ENCODE assay signal across 26 cellular contexts in genomic region chr6:146974346-146974745, GRCh38.
"Had no signal": no experiment of that assay in that cellular context is flagged by ENCODE, and none has a peak within 500 bp of the region (broad histone marks: within the 10 kb centered on the region; RNA-seq: fewer than 3 reads in every experiment).

No MANE protein-coding gene starts in this region.

- H3K4me3 ChIP-seq: gastroesophageal sphincter, heart left ventricle, hepatocyte, left lung, neural progenitor cell, right lobe of liver, suprapubic skin, transverse colon, upper lobe of right lung, uterus had no signal

- H2AFZ ChIP-seq: hepatocyte, neural progenitor cell, parathyroid adenoma had no signal

- H3K79me2 ChIP-seq: hepatocyte, parathyroid adenoma had no signal

- H3K36me3 ChIP-seq: gastroesophageal sphincter, heart left ventricle, left lung, neural progenitor cell, right lobe of liver, suprapubic skin, transverse colon, upper lobe of right lung, uterus had no signal

- H3K4me2 ChIP-seq: hepatocyte, neural progenitor cell had no signal

- DNase-seq: cortex of kidney; effector memory CD8-positive, alpha-beta T cell; erythroblast; foreskin keratinocyte; heart left ventricle; kidney; left cardiac atrium; left lung; mesenchymal stem cell; midbrain; naive thymus-derived CD4-positive, alpha-beta T cell; right lobe of liver; small intestine; stimulated activated CD4-positive, alpha-beta T cell treated with anti-CD3 and anti-CD28 coated beads, Interleukin-1b, Interleukin-23, amount 100 ng/mL, for 48 hours; stimulated activated CD4-positive, alpha-beta T cell treated with anti-CD3 and anti-CD28 coated beads, Interleukin-4, amount 100 ng/mL, for 1 hour; stimulated activated CD8-positive, alpha-beta memory T cell treated with anti-CD3 and anti-CD28 coated beads, Interleukin-4, amount 100 ng/mL, for 48 hours; stimulated activated naive CD4-positive, alpha-beta T cell; stimulated activated naive CD8-positive, alpha-beta T cell treated with anti-CD3 and anti-CD28 coated beads, Interleukin-15, amount 100 ng/mL, for 72 hours; transverse colon; upper lobe of right lung; uterus had no signal

- H3K27me3 ChIP-seq: foreskin keratinocyte, gastroesophageal sphincter, heart left ventricle, hepatocyte, left lung, neural progenitor cell, right lobe of liver, suprapubic skin, transverse colon, upper lobe of right lung, uterus had no signal

- H3K9ac ChIP-seq: neural progenitor cell, parathyroid adenoma had no signal

- H3K4me1 ChIP-seq: foreskin keratinocyte, gastroesophageal sphincter, heart left ventricle, left lung, neural progenitor cell, right lobe of liver, suprapubic skin, transverse colon, upper lobe of right lung, uterus had no signal

- H3K9me3 ChIP-seq: gastroesophageal sphincter, heart left ventricle, left lung, right lobe of liver, suprapubic skin, transverse colon, upper lobe of right lung, uterus had no signal

- H3K27ac ChIP-seq: foreskin keratinocyte, gastroesophageal sphincter, heart left ventricle, hepatocyte, left lung, neural progenitor cell, parathyroid adenoma, right lobe of liver, suprapubic skin, transverse colon, upper lobe of right lung, uterus had no signal

- ATAC-seq: effector memory CD8-positive, alpha-beta T cell; foreskin keratinocyte; gastroesophageal sphincter; heart left ventricle; left cardiac atrium; left lung; naive thymus-derived CD4-positive, alpha-beta T cell; right lobe of liver; stimulated activated naive CD8-positive, alpha-beta T cell treated with anti-CD3 and anti-CD28 coated beads, Interleukin-15, amount 100 ng/mL, for 72 hours; upper lobe of right lung had no signal
